Comparison of ENCODE assay signal across 20 cellular contexts in the genomic region with DNA sequence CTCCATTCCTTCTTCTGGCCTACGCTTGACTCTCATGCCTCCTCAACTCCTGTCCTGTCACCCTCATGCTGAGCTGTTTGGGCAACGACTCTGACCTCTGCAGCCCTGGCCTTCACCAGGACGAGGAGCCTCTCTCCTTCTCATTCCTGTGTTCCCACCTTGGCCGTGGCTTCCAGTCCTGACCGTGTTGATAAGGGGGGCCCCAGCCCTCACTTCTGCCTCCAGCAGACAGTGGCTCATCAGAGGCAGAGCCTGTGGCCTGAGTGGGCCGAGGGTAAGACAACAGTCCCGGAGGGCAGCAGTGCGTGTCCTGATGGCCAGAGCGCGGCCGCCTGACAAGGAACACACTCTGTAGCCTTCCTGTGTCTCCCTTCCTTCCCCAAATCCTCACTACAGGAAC.
"Had no signal": no experiment of that assay in that cellular context is flagged by ENCODE, and none has a peak within 500 bp of the region (broad histone marks: within the 10 kb centered on the region; RNA-seq: fewer than 3 reads in every experiment).

No MANE protein-coding gene starts in this region.

- H3K4me3 ChIP-seq: dorsolateral prefrontal cortex, gastrocnemius medialis, heart right ventricle, lung, thyroid gland, vagina had no signal

- DNase-seq: cortex of kidney; dorsolateral prefrontal cortex; effector CD8-positive, alpha-beta T cell; gastrocnemius medialis; heart right ventricle; left cardiac atrium; left ventricle myocardium superior; mesenchymal stem cell; naive B cell; stimulated activated naive CD4-positive, alpha-beta T cell treated with Interleukin-2 at 50 U/mL for 16 hours; thyroid gland had no signal

- ATAC-seq: esophagus mucosa, gastrocnemius medialis, heart right ventricle, left cardiac atrium, left ventricle myocardium superior, sciatic nerve had no signal

- H3K27ac ChIP-seq: dorsolateral prefrontal cortex, gastrocnemius medialis, heart right ventricle, neutrophil, thyroid gland, vagina had no signal

- H3K36me3 ChIP-seq: gastrocnemius medialis, heart right ventricle, neutrophil, thyroid gland, vagina had no signal

- H3K4me1 Mint-ChIP-seq: naive B cell, nephron had no signal

- FAIRE-seq: endometrium, keratinocyte had no signal

- H3K27me3 ChIP-seq: thyroid gland, vagina had no signal

- H3K27ac Mint-ChIP-seq: naive B cell, nephron, type B pancreatic cell had no signal

- H3K4me3 Mint-ChIP-seq: naive B cell, nephron, type B pancreatic cell had no signal

- H3K4me1 ChIP-seq: gastrocnemius medialis, thyroid gland, vagina had no signal

- H3K36me3 Mint-ChIP-seq: type B pancreatic cell had no signal

- H3K9me3 Mint-ChIP-seq: nephron, type B pancreatic cell had no signal

- H3K9me3 ChIP-seq: gastrocnemius medialis, neutrophil, thyroid gland, vagina had no signal
